15 cellular contexts compared by ENCODE assay signal in genomic region chr22:45127866-45128265, GRCh38. TPM values are rescaled to one million over a fixed set of nuclear protein-coding genes. Genes with fewer than 3 reads are reported as not detected.
DNase-seq lines count a peak whose midpoint lies in the region; ATAC-seq and TF ChIP-seq lines count a peak whose summit lies in the region.
"Had no signal": no experiment of that assay in that cellular context is flagged by ENCODE, and none has a peak within 500 bp of the region (broad histone marks: within the 10 kb centered on the region; RNA-seq: fewer than 3 reads in every experiment).

No MANE protein-coding gene starts in this region.

- no peak overlapping the region for H3K4me3 Mint-ChIP-seq in stimulated activated naive CD8-positive, alpha-beta T cell treated with anti-CD3 and anti-CD28 coated beads, Interleukin-15, amount 100 ng/mL, for 72 hours

- no peaks in the 10 kb centered on the region for H3K27me3 Mint-ChIP-seq in stimulated activated naive CD8-positive, alpha-beta T cell treated with anti-CD3 and anti-CD28 coated beads, Interleukin-15, amount 100 ng/mL, for 72 hours

- no peak overlapping the region for H3K4me3 ChIP-seq in fibroblast of villous mesenchyme (ENCODE audit: low read depth, low read length)
- H3K4me3 ChIP-seq: lower lobe of right lung, thoracic aorta had no signal

- peaks cover 35% of the 10 kb centered on the region for H3K4me1 Mint-ChIP-seq in stimulated activated naive CD8-positive, alpha-beta T cell treated with anti-CD3 and anti-CD28 coated beads, Interleukin-15, amount 100 ng/mL, for 72 hours

- peak overlapping the region; percentile 8 to 83 for H3K27ac Mint-ChIP-seq in stimulated activated naive CD8-positive, alpha-beta T cell treated with anti-CD3 and anti-CD28 coated beads, Interleukin-15, amount 100 ng/mL, for 72 hours

- ATAC-seq in stimulated activated naive CD8-positive, alpha-beta T cell treated with anti-CD3 and anti-CD28 coated beads, Interleukin-15, amount 100 ng/mL, for 72 hours: no peak
- ATAC-seq in stimulated activated naive CD8-positive, alpha-beta T cell treated with anti-CD3 and anti-CD28 coated beads, Interleukin-15, Interleukin-2, amounts not matched to agents 100 U/mL and 50 U/mL, for 24 hours: no peak
- ATAC-seq: lower lobe of right lung, right cardiac atrium, Right ventricle myocardium inferior had no signal

- TF ChIP-seq CTCF in fibroblast of villous mesenchyme (IDR thresholded peaks at IDR 0.05; ENCODE audit: insufficient read depth, low read depth, low read length): no peak

- no peak for DNase-seq in stimulated activated naive CD8-positive, alpha-beta T cell treated with anti-CD3 and anti-CD28 coated beads, Interleukin-15, amount 100 ng/mL, for 72 hours
- no peak for DNase-seq in stimulated activated naive CD8-positive, alpha-beta T cell treated with anti-CD3 and anti-CD28 coated beads, Interleukin-15, Interleukin-2, amounts not matched to agents 100 U/mL and 50 U/mL, for 24 hours
- DNase-seq in SW480 (ENCODE audit: low spot score): peak; percentile 34
- DNase-seq in fibroblast of villous mesenchyme (ENCODE audit: low read depth): peak; percentile 30
- no peak for DNase-seq in retina
- no peak for DNase-seq in NCI-H510A treated with DMSO at 0.1 percent for 48 hours (lab: John Stamatoyannopoulos, UW)
- no peak for DNase-seq in DMS53 (lab: John Stamatoyannopoulos, UW)
- no peak for DNase-seq in SHP77 (lab: John Stamatoyannopoulos, UW)
- DNase-seq: activated CD4-positive, alpha-beta T cell treated with anti-CD3 and anti-CD28 coated beads, Interleukin-2, amount 50 U/mL, for 48 hours; lower lobe of right lung; NCI-H2081 treated with DMSO at 0.1 percent for 48 hours; right cardiac atrium; stimulated activated CD4-positive, alpha-beta T cell treated with anti-CD3 and anti-CD28 coated beads, Interleukin-2, amount 100 ng/mL, for 24 hours had no signal

- no peaks in the 10 kb centered on the region for H3K9me3 Mint-ChIP-seq in stimulated activated naive CD8-positive, alpha-beta T cell treated with anti-CD3 and anti-CD28 coated beads, Interleukin-15, amount 100 ng/mL, for 72 hours

RNA-seq across cellular contexts. Expression of gene NUP50, which starts 35.9 kb away (rescaled TPM):
- total RNA-seq in fibroblast of villous mesenchyme: 37.4 and 41.9 TPM in 2 replicates

Comparison
In these comparisons a context has a peak if more than half of its experiments do, and no peak if none do; other contexts are left out.
1. DNase-seq: peak in SW480 (single experiment) and fibroblast of villous mesenchyme (single experiment); none in stimulated activated naive CD8-positive, alpha-beta T cell treated with anti-CD3 and anti-CD28 coated beads, Interleukin-15, amount 100 ng/mL, for 72 hours (0 of 2), stimulated activated naive CD8-positive, alpha-beta T cell treated with anti-CD3 and anti-CD28 coated beads, Interleukin-15, Interleukin-2, amounts not matched to agents 100 U/mL and 50 U/mL, for 24 hours (single experiment), retina (single experiment), NCI-H510A treated with DMSO at 0.1 percent for 48 hours (single experiment), DMS53 (single experiment) and SHP77 (0 of 2).